ENCODE assay signal across 1 cellular context in genomic region chr12:9364224-9365176, GRCh38.
TF ChIP-seq lines count a peak whose summit lies in the region.

No MANE protein-coding gene starts in this region.

TF ChIP-seq in K562, 482 proteins besides CTCF, POLR2A, EP300 and RAD21 (continued from another document and continues in another):
- TF ChIP-seq, protein P1, sequence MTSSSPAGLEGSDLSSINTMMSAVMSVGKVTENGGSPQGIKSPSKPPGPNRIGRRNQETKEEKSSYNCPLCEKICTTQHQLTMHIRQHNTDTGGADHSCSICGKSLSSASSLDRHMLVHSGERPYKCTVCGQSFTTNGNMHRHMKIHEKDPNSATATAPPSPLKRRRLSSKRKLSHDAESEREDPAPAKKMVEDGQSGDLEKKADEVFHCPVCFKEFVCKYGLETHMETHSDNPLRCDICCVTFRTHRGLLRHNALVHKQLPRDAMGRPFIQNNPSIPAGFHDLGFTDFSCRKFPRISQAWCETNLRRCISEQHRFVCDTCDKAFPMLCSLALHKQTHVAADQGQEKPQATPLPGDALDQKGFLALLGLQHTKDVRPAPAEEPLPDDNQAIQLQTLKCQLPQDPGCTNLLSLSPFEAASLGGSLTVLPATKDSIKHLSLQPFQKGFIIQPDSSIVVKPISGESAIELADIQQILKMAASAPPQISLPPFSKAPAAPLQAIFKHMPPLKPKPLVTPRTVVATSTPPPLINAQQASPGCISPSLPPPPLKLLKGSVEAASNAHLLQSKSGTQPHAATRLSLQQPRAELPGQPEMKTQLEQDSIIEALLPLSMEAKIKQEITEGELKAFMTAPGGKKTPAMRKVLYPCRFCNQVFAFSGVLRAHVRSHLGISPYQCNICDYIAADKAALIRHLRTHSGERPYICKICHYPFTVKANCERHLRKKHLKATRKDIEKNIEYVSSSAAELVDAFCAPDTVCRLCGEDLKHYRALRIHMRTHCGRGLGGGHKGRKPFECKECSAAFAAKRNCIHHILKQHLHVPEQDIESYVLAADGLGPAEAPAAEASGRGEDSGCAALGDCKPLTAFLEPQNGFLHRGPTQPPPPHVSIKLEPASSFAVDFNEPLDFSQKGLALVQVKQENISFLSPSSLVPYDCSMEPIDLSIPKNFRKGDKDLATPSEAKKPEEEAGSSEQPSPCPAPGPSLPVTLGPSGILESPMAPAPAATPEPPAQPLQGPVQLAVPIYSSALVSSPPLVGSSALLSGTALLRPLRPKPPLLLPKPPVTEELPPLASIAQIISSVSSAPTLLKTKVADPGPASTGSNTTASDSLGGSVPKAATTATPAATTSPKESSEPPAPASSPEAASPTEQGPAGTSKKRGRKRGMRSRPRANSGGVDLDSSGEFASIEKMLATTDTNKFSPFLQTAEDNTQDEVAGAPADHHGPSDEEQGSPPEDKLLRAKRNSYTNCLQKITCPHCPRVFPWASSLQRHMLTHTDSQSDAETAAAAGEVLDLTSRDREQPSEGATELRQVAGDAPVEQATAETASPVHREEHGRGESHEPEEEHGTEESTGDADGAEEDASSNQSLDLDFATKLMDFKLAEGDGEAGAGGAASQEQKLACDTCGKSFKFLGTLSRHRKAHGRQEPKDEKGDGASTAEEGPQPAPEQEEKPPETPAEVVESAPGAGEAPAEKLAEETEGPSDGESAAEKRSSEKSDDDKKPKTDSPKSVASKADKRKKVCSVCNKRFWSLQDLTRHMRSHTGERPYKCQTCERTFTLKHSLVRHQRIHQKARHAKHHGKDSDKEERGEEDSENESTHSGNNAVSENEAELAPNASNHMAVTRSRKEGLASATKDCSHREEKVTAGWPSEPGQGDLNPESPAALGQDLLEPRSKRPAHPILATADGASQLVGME (CRISPR knock-in tag; IDR thresholded peaks at IDR 0.05): peak; percentile 49; the same call in 1 of the 2 replicates
- TF ChIP-seq BRF1 (IDR thresholded peaks at IDR 0.05; ENCODE audit: borderline replicate concordance, extremely low read depth, insufficient read length): no peak
- no peak for TF ChIP-seq MLLT1 (IDR thresholded peaks at IDR 0.05)
- no peak for TF ChIP-seq FOXP1 (CRISPR knock-in tag; IDR thresholded peaks at IDR 0.05)
- TF ChIP-seq RHOXF2B (CRISPR knock-in tag; conservative IDR thresholded peaks at IDR 0.05): 0 out of 2 replicates have a peak, but pooled peaks have one; percentile 9
- TF ChIP-seq FOXJ3 (CRISPR knock-in tag; IDR thresholded peaks at IDR 0.05): no peak
- TF ChIP-seq ZNF197 (CRISPR knock-in tag; IDR thresholded peaks at IDR 0.05; ENCODE audit: low read depth): peak; percentile 49; the same call in 1 of the 2 replicates
- TF ChIP-seq VEZF1 (CRISPR knock-in tag; IDR thresholded peaks at IDR 0.05): peak; percentile 49; the same call in 1 of the 2 replicates
- TF ChIP-seq BRF2 (IDR thresholded peaks at IDR 0.05; ENCODE audit: borderline replicate concordance, insufficient read depth, insufficient read length): no peak
- peak in 1 of 2 experiments; percentile 25; a peak in 1 of 4 replicates for TF ChIP-seq RCOR1 (IDR thresholded peaks at IDR 0.05; ENCODE audit: borderline replicate concordance in 1 of 2, low read depth in 2 of 2, low read length in 2 of 2)
- TF ChIP-seq RBM14 (IDR thresholded peaks at IDR 0.05; ENCODE audit: borderline replicate concordance, insufficient read depth, low read depth, low read length): no peak
- TF ChIP-seq ARNT (IDR thresholded peaks at IDR 0.05): no peak
- no peak for TF ChIP-seq ZNF212 (CRISPR knock-in tag; IDR thresholded peaks at IDR 0.05)
- no peak for TF ChIP-seq COPS2 (conservative IDR thresholded peaks at IDR 0.05)
- no peak for TF ChIP-seq NRF1 (conservative IDR thresholded peaks at IDR 0.05 in 1 of 2, IDR thresholded peaks at IDR 0.05 in 1 of 2)
- no peak for TF ChIP-seq KLF16 (IDR thresholded peaks at IDR 0.05)
- no peak for TF ChIP-seq CHD4 (IDR thresholded peaks at IDR 0.05; ENCODE audit: insufficient read depth, insufficient replicate concordance, low read depth, low read length, poor library complexity, severe bottlenecking)
- 0 out of 2 replicates have a peak, but pooled peaks have one; percentile 23 for TF ChIP-seq ELF4 (CRISPR knock-in tag; IDR thresholded peaks at IDR 0.05)
- TF ChIP-seq ZNF143 (CRISPR knock-in tag; IDR thresholded peaks at IDR 0.05): peak; percentile 62; the same call in 1 of the 2 replicates
- no peak for TF ChIP-seq PURB (CRISPR knock-in tag; IDR thresholded peaks at IDR 0.05; ENCODE audit: low read depth)
- no peak for TF ChIP-seq ZNF232 (CRISPR knock-in tag; IDR thresholded peaks at IDR 0.05)
- no peak for TF ChIP-seq ZFPM2 (CRISPR knock-in tag; IDR thresholded peaks at IDR 0.05)
- no peak for TF ChIP-seq NR2F6 (CRISPR knock-in tag; IDR thresholded peaks at IDR 0.05)
- TF ChIP-seq, protein P2, sequence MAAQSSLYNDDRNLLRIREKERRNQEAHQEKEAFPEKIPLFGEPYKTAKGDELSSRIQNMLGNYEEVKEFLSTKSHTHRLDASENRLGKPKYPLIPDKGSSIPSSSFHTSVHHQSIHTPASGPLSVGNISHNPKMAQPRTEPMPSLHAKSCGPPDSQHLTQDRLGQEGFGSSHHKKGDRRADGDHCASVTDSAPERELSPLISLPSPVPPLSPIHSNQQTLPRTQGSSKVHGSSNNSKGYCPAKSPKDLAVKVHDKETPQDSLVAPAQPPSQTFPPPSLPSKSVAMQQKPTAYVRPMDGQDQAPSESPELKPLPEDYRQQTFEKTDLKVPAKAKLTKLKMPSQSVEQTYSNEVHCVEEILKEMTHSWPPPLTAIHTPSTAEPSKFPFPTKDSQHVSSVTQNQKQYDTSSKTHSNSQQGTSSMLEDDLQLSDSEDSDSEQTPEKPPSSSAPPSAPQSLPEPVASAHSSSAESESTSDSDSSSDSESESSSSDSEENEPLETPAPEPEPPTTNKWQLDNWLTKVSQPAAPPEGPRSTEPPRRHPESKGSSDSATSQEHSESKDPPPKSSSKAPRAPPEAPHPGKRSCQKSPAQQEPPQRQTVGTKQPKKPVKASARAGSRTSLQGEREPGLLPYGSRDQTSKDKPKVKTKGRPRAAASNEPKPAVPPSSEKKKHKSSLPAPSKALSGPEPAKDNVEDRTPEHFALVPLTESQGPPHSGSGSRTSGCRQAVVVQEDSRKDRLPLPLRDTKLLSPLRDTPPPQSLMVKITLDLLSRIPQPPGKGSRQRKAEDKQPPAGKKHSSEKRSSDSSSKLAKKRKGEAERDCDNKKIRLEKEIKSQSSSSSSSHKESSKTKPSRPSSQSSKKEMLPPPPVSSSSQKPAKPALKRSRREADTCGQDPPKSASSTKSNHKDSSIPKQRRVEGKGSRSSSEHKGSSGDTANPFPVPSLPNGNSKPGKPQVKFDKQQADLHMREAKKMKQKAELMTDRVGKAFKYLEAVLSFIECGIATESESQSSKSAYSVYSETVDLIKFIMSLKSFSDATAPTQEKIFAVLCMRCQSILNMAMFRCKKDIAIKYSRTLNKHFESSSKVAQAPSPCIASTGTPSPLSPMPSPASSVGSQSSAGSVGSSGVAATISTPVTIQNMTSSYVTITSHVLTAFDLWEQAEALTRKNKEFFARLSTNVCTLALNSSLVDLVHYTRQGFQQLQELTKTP (IDR thresholded peaks at IDR 0.05; ENCODE audit: low read depth in 1 of 2, partially characterized antibody in 2 of 2): no peak
- TF ChIP-seq ZBED1 (IDR thresholded peaks at IDR 0.05): 0 out of 2 replicates have a peak, but pooled peaks have one; percentile 42
- TF ChIP-seq, protein P3, sequence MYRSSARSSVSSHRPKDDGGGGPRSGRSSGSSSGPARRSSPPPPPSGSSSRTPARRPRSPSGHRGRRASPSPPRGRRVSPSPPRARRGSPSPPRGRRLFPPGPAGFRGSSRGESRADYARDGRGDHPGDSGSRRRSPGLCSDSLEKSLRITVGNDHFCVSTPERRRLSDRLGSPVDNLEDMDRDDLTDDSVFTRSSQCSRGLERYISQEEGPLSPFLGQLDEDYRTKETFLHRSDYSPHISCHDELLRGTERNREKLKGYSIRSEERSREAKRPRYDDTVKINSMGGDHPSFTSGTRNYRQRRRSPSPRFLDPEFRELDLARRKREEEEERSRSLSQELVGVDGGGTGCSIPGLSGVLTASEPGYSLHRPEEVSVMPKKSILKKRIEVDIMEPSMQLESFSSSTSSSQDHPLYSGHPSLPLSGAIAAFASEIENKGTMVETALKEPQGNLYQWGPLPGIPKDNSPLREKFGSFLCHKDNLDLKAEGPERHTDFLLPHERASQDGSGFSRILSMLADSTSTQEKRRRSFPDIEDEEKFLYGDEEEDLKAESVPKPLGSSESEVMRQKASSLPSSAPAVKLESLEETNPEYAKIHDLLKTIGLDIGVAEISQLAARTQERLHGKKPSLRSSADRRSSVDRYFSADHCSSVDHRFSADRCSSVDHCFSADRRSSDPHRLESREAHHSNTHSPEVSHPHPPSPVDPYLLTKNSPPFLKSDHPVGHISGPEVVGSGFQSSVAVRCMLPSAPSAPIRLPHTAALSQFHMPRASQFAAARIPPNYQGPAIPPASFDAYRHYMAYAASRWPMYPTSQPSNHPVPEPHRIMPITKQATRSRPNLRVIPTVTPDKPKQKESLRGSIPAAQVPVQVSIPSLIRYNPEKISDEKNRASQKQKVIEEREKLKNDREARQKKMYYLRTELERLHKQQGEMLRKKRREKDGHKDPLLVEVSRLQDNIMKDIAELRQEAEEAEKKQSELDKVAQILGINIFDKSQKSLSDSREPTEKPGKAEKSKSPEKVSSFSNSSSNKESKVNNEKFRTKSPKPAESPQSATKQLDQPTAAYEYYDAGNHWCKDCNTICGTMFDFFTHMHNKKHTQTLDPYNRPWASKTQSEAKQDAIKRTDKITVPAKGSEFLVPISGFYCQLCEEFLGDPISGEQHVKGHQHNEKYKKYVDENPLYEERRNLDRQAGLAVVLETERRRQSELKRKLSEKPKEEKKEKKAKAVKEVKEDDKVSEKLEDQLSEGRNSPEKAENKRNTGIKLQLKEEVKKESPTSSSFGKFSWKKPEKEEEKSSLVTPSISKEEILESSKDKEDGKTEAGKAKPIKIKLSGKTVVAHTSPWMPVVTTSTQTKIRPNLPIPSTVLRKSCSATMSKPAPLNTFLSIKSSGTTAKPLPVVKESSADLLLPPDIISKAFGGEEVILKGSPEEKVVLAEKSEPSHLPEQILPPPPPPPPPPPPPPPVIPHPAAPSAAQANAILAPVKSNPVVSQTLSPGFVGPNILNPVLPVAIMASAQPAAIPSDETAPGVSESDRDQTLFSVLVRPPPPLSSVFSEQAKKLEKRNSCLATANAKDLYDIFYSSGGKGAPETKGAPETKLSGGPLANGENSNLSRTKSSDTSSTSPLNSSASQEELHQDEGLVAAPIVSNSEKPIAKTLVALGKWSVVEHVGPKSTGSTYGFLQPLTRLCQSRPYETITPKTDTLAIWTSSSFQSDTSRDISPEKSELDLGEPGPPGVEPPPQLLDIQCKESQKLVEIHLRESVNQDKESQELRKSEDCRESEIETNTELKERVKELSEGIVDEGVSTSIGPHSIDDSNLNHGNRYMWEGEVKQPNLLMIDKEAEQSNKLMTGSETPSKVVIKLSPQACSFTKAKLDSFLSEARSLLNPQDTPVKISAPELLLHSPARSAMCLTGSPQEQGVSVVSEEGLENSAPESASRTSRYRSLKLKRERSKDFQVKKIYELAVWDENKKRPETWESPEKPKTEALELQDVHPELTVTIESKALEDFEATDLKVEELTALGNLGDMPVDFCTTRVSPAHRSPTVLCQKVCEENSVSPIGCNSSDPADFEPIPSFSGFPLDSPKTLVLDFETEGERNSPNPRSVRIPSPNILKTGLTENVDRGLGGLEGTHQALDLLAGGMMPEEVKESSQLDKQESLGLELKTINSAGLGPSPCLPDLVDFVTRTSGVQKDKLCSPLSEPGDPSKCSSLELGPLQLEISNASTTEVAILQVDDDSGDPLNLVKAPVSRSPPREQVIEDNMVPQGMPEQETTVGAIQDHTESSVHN (IDR thresholded peaks at IDR 0.05; ENCODE audit: borderline replicate concordance in 1 of 2, low read depth in 1 of 2): no peak
- TF ChIP-seq U2AF2 (optimal IDR thresholded peaks at IDR 0.05; ENCODE audit: low read depth, low read length): no peak
- 0 out of 2 replicates have a peak, but pooled peaks have one; percentile 16 for TF ChIP-seq SMAD3 (CRISPR knock-in tag; conservative IDR thresholded peaks at IDR 0.05)
- TF ChIP-seq RAD51 (IDR thresholded peaks at IDR 0.05; ENCODE audit: borderline replicate concordance, low read depth): no peak
- no peak for TF ChIP-seq HNRNPL (IDR thresholded peaks at IDR 0.05; ENCODE audit: low read depth, low read length)
- no peak for TF ChIP-seq ZBTB34 (CRISPR knock-in tag; IDR thresholded peaks at IDR 0.05)
